ENCODE assay signal across 8 cellular contexts in genomic region chr6:156953478-156954146, GRCh38.
A peak's percentile ranks its signal among the peaks of the same experiment; 100 is the strongest.
DNase-seq lines count a peak whose midpoint lies in the region; ATAC-seq and TF ChIP-seq lines count a peak whose summit lies in the region.

No MANE protein-coding gene starts in this region.

- POLR2A ChIA-PET in T-cell (lab: Charles Lee): interaction anchor here (0.5 to 0.7 kb wide), 3 partner anchors 46 to 1027 kb away, joined by 3 to 7 read pairs (median 4); no protein-coding TSS in a partner anchor

- H3K9ac ChIP-seq in neuronal stem cell (ENCODE audit: low read depth, low read length, poor library complexity): no peak overlapping the region

- TF ChIP-seq CTCF in LNCAP (IDR thresholded peaks at IDR 0.05) (peak; percentile 25; the same call in 1 of the 2 replicates), fibroblast of mammary gland (conservative IDR thresholded peaks at IDR 0.05; ENCODE audit: control insufficient read depth, insufficient read depth, low read depth, low read length) (peak; percentile 49)

- H3K27me3 Mint-ChIP-seq in T-cell: no peaks in the 10 kb centered on the region

- H2BK15ac ChIP-seq in neuronal stem cell (ENCODE audit: low read length): no peak overlapping the region

- H3K14ac ChIP-seq in neuronal stem cell (ENCODE audit: low read length): no peak overlapping the region

- DNase-seq in activated CD4-positive, alpha-beta T cell treated with anti-CD3 and anti-CD28 coated beads for 4 hours: peak; percentile 34 to 55
- DNase-seq in activated CD4-positive, alpha-beta T cell treated with anti-CD3 and anti-CD28 coated beads, Interleukin-2, amount 50 U/mL, for 48 hours: no peak
- DNase-seq in T-cell (peak in 32 of 34 experiments; percentile 11 to 69 (median 46)), fibroblast of mammary gland (ENCODE audit: low read depth) (peak; percentile 97), neuronal stem cell (ENCODE audit: low spot score) (peak; percentile 49)

- no peak overlapping the region for H2BK120ac ChIP-seq in neuronal stem cell (ENCODE audit: low read depth, low read length)

- H3K36me3 Mint-ChIP-seq in T-cell: peaks cover 10% of the 10 kb centered on the region

- no peak overlapping the region for H2BK12ac ChIP-seq in neuronal stem cell (ENCODE audit: low read length)

- CTCF ChIA-PET in T-cell (lab: Charles Lee): interaction anchor here in 1 of 2 donors (0.6 kb wide), 1 partner anchor 389 kb away, joined by 3 read pairs; no protein-coding TSS in a partner anchor

- no peak overlapping the region for H3K4me2 ChIP-seq in neuronal stem cell (ENCODE audit: insufficient read depth, low read length, poor library complexity, severe bottlenecking)

- H3K27ac ChIP-seq in neuronal stem cell (replicated peaks; ENCODE audit: low read length): no peak overlapping the region

- WGBS in neuronal stem cell (ENCODE audit: extremely low coverage in 2 of 2, insufficient read length in 2 of 2, insufficient replicate concordance in 1 of 2), 2 donors: no CpG with 5 or more reads among the region's 7 CpGs

- no peak overlapping the region for H3K23ac ChIP-seq in neuronal stem cell (ENCODE audit: low read depth, low read length, poor library complexity)

- no peaks in the 10 kb centered on the region for H3K9me3 Mint-ChIP-seq in T-cell

- H2AK5ac ChIP-seq in neuronal stem cell (ENCODE audit: low read depth, low read length): no peak overlapping the region

- no peaks in the 10 kb centered on the region for H3K9me3 ChIP-seq in neuronal stem cell (replicated peaks in 1 of 2; ENCODE audit: control insufficient read depth in 2 of 2, insufficient read depth in 1 of 2, low read depth in 1 of 2, low read length in 2 of 2)

- H3K4me3 ChIP-seq in fibroblast of mammary gland (ENCODE audit: control insufficient read depth, low read depth, low read length) (peak overlapping the region; percentile 21), neuronal stem cell (ENCODE audit: low read length in 2 of 2) (peak overlapping the region in 1 of 2 donors; percentile 19)

- H3K4me1 ChIP-seq in neuronal stem cell (ENCODE audit: control insufficient read depth in 2 of 2, insufficient read depth in 1 of 2, low read depth in 1 of 2, low read length in 2 of 2): peaks cover 9 to 21% of the 10 kb centered on the region in 2 donors

- H3K18ac ChIP-seq in neuronal stem cell (ENCODE audit: low read length): no peak overlapping the region

- H2BK5ac ChIP-seq in neuronal stem cell (ENCODE audit: low read length): no peak overlapping the region

- ATAC-seq in T-cell (replicated peaks in 1 of 4) (peak; percentile 77 to 100 (median 86)), HG03175 (IDR thresholded peaks at IDR 0.05; ENCODE audit: unreplicated experiment) (no peak), GM21360 (IDR thresholded peaks at IDR 0.05; ENCODE audit: unreplicated experiment) (no peak)

- no peak overlapping the region for H4K8ac ChIP-seq in neuronal stem cell (ENCODE audit: low read depth, low read length)

- H3K79me1 ChIP-seq in neuronal stem cell (ENCODE audit: low read depth, low read length): peaks cover 12% of the 10 kb centered on the region

- H3K4ac ChIP-seq in neuronal stem cell (ENCODE audit: low read length): no peak overlapping the region

- peak overlapping the region in 1 of 3 donors; percentile 9 for H3K4me3 Mint-ChIP-seq in T-cell

- H3K4me1 Mint-ChIP-seq in T-cell: peaks cover 76 to 80% (median 79%) of the 10 kb centered on the region in 3 donors

- H3K27me3 ChIP-seq in neuronal stem cell (ENCODE audit: control insufficient read depth in 3 of 3, insufficient read depth in 3 of 3, low read depth in 1 of 3, low read length in 3 of 3): no peaks in the 10 kb centered on the region

- H3K27ac Mint-ChIP-seq in T-cell: peak overlapping the region in 1 of 2 donors; percentile 21

- H4K91ac ChIP-seq in neuronal stem cell (ENCODE audit: low read depth, low read length, poor library complexity): no peak overlapping the region

- H3K36me3 ChIP-seq in neuronal stem cell (replicated peaks in 1 of 2; ENCODE audit: control insufficient read depth in 2 of 2, insufficient read depth in 2 of 2, low read length in 2 of 2): no peaks in the 10 kb centered on the region

- H2AFZ ChIP-seq in neuronal stem cell (ENCODE audit: low read length): no peak overlapping the region

Comparison
In these comparisons a context has a peak if more than half of its experiments do, and no peak if none do; other contexts are left out.
1. DNase-seq: peak in activated CD4-positive, alpha-beta T cell treated with anti-CD3 and anti-CD28 coated beads for 4 hours (2 of 2), T-cell (32 of 34), fibroblast of mammary gland (single experiment) and neuronal stem cell (single experiment); none in activated CD4-positive, alpha-beta T cell treated with anti-CD3 and anti-CD28 coated beads, Interleukin-2, amount 50 U/mL, for 48 hours (0 of 2).
2. ATAC-seq: peak in T-cell (4 of 4); none in HG03175 (single experiment) and GM21360 (single experiment).